Comparison of ENCODE assay signal across 1 cellular context in genomic region chr19:55160128-55160985, GRCh38.
TF ChIP-seq lines count a peak whose summit lies in the region.

No MANE protein-coding gene starts in this region.

TF ChIP-seq in K562, 482 proteins besides CTCF, POLR2A, EP300 and RAD21 (continued from another document and continues in another):
- TF ChIP-seq, protein P1, sequence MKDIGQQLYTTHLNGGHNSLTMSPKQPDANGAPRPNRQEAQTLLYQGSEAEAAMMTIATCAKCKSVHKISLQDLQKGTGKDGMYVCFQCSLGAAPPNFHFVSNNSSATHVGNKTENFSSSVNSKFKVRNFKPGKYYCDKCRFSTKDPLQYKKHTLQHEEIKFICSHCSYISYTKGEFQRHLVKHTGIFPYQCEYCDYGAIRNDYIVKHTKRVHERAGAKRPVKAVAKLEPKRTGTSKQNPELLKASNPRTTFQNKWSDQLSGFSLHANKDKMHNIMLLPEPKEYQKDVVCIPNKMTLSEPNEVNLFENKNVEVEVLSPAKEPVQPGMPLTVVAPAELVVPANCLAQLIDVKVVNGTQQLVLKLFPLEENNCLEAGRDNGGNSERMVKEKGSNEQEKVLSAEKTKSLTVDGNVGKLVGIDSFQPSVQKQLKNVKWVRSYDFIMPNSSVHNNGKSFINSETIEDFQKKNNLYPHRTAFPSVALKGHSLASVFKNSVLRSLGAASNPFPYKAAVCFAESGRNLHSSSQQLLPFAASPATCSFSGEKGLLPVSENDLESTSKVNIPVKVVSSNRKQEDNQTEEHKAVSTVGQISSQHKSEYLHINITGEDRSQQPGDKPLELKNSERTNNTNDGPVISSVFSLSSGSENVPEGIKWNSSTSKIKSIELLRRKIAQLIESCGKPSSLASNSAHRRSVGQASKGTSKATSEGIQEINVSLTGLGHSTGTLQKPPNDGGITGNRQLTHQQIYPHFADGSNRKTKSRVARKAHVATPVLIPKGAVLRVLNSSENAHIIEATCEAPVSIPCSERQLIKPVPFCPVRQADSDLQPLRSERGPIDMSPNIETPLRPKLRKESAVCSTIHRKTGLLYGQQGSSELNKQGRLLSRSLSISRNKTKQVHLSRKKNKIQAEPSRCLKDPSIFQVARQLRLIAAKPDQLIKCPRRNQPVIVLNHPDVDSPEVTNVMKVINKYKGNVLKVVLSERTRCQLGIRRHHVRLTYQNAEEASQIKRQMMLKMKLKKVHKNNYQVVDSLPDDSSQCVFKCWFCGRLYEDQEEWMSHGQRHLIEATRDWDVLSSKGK (CRISPR knock-in tag; IDR thresholded peaks at IDR 0.05): no peak
- TF ChIP-seq FIP1L1 (IDR thresholded peaks at IDR 0.05; ENCODE audit: low read depth, low read length, poor library complexity, severe bottlenecking) (peak; percentile 53), HCFC1 (IDR thresholded peaks at IDR 0.05; ENCODE audit: low read depth, low read length) (peak; percentile 31; the same call in 1 of the 2 replicates), CCNT2 (IDR thresholded peaks at IDR 0.05; ENCODE audit: borderline replicate concordance, extremely low read depth, insufficient read length, low read depth, low read length) (peak; percentile 72), TRIM24 (IDR thresholded peaks at IDR 0.05) (peak in 1 of 2 experiments; percentile 67; a peak in 1 of 4 replicates), ZNF395 (CRISPR knock-in tag; IDR thresholded peaks at IDR 0.05) (0 out of 2 replicates have a peak, but pooled peaks have one; percentile 48), BRD9 (IDR thresholded peaks at IDR 0.05; ENCODE audit: low read depth, partially characterized antibody) (peak; percentile 83), PHF21A (IDR thresholded peaks at IDR 0.05; ENCODE audit: borderline replicate concordance, low read depth) (0 out of 2 replicates have a peak, but pooled peaks have one; percentile 64), ZBTB11 (CRISPR knock-in tag; IDR thresholded peaks at IDR 0.05) (no peak), TFAM (CRISPR knock-in tag; conservative IDR thresholded peaks at IDR 0.05) (no peak), FOXP1 (CRISPR knock-in tag; IDR thresholded peaks at IDR 0.05) (0 out of 2 replicates have a peak, but pooled peaks have one; percentile 34), MITF (IDR thresholded peaks at IDR 0.05) (peak; percentile 49; the same call in 1 of the 2 replicates), SMARCA4 (IDR thresholded peaks at IDR 0.05) (peak; percentile 60; the same call in 1 of the 2 replicates), RHOXF2B (CRISPR knock-in tag; conservative IDR thresholded peaks at IDR 0.05) (0 out of 2 replicates have a peak, but pooled peaks have one; percentile 19), KLF1 (tag; IDR thresholded peaks at IDR 0.05) (no peak), NCOR1 (IDR thresholded peaks at IDR 0.05) (peak; percentile 35; the same call in 1 of the 2 replicates), SIN3A (IDR thresholded peaks at IDR 0.05; ENCODE audit: borderline replicate concordance in 2 of 2, control insufficient read depth in 1 of 2, low read depth in 2 of 2, low read length in 2 of 2) (peak; percentile 58 to 81; a peak in 1 of 4 replicates), XRCC5 (IDR thresholded peaks at IDR 0.05; ENCODE audit: low read depth, low read length) (peak; percentile 94), MXI1 (IDR thresholded peaks at IDR 0.05; ENCODE audit: low read depth, low read length) (0 out of 2 replicates have a peak, but pooled peaks have one; percentile 43), U2AF2 (optimal IDR thresholded peaks at IDR 0.05; ENCODE audit: low read depth, low read length) (no peak), MEIS2 (IDR thresholded peaks at IDR 0.05; ENCODE audit: partially characterized antibody) (peak; percentile 99), POLR2G (IDR thresholded peaks at IDR 0.05; ENCODE audit: low read depth, low read length) (peak; percentile 69), NFIC (IDR thresholded peaks at IDR 0.05) (peak; percentile 90), CXXC5 (CRISPR knock-in tag; IDR thresholded peaks at IDR 0.05) (peak; percentile 89), XRCC3 (IDR thresholded peaks at IDR 0.05) (no peak), FOXJ2 (tag; IDR thresholded peaks at IDR 0.05) (0 out of 2 replicates have a peak, but pooled peaks have one; percentile 45), SOX6 (IDR thresholded peaks at IDR 0.05) (peak; percentile 60), RB1 (IDR thresholded peaks at IDR 0.05; ENCODE audit: low read depth) (peak; percentile 82; the same call in 1 of the 2 replicates), MTA2 (IDR thresholded peaks at IDR 0.05; ENCODE audit: low read depth) (0 out of 2 replicates have a peak, but pooled peaks have one; percentile 10), ATF1 (CRISPR knock-in tag; IDR thresholded peaks at IDR 0.05) (peak; percentile 59; the same call in 1 of the 2 replicates), ATF1 (tag; IDR thresholded peaks at IDR 0.05) (peak; percentile 81), ZNF592 (IDR thresholded peaks at IDR 0.05) (peak; percentile 50; the same call in 1 of the 2 replicates), CREB3L1 (IDR thresholded peaks at IDR 0.05; ENCODE audit: borderline replicate concordance, low read depth) (peak; percentile 87), SMC3 (conservative IDR thresholded peaks at IDR 0.05; ENCODE audit: insufficient read depth, low read depth, low read length) (peak; percentile 91), EP400 (IDR thresholded peaks at IDR 0.05) (peak; percentile 80), HDAC2 (IDR thresholded peaks at IDR 0.05) (0 out of 2 replicates have a peak, but pooled peaks have one; percentile 49), DEAF1 (CRISPR knock-in tag; IDR thresholded peaks at IDR 0.05) (peak; percentile 88), FOXP4 (CRISPR knock-in tag; IDR thresholded peaks at IDR 0.05; ENCODE audit: borderline replicate concordance) (no peak)
- TF ChIP-seq, protein P2, sequence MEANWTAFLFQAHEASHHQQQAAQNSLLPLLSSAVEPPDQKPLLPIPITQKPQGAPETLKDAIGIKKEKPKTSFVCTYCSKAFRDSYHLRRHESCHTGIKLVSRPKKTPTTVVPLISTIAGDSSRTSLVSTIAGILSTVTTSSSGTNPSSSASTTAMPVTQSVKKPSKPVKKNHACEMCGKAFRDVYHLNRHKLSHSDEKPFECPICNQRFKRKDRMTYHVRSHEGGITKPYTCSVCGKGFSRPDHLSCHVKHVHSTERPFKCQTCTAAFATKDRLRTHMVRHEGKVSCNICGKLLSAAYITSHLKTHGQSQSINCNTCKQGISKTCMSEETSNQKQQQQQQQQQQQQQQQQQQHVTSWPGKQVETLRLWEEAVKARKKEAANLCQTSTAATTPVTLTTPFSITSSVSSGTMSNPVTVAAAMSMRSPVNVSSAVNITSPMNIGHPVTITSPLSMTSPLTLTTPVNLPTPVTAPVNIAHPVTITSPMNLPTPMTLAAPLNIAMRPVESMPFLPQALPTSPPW (CRISPR knock-in tag; IDR thresholded peaks at IDR 0.05): peak; percentile 88
